Comparison of ENCODE assay signal across 13 cellular contexts in genomic region chr5:54295658-54296276, GRCh38. TPM values are rescaled to one million over a fixed set of nuclear protein-coding genes. Genes with fewer than 3 reads are reported as not detected.
DNase-seq lines count a peak whose midpoint lies in the region; ATAC-seq, FAIRE-seq and TF ChIP-seq lines count a peak whose summit lies in the region.
"Had no signal": no experiment of that assay in that cellular context is flagged by ENCODE, and none has a peak within 500 bp of the region (broad histone marks: within the 10 kb centered on the region; RNA-seq: fewer than 3 reads in every experiment).

No MANE protein-coding gene starts in this region.

- no TSS peak for BruUV-seq in HepG2 (replicated peaks; lab: Mats Ljungman, UMichigan)

- H3K79me2 ChIP-seq in HepG2 (ENCODE audit: insufficient read depth, low read length): no peaks in the 10 kb centered on the region

- 54% methylated on average over 8 of the region's 8 CpGs for WGBS in right lobe of liver (ENCODE audit: insufficient coverage, low coverage, low lambda C conversion rate, missing lambda C conversion rate)
- 69% methylated on average over 8 of the region's 8 CpGs for WGBS in HepG2 (ENCODE audit: low lambda C conversion rate)
- WGBS in gastroesophageal sphincter (ENCODE audit: low coverage in 1 of 2), 2 donors: 75 to 81% methylated on average over 8 of the region's 8 CpGs
- 66 to 83% methylated on average over 8 of the region's 8 CpGs for WGBS in esophagus squamous epithelium, 2 donors

- H3K4me3 ChIP-seq in right lobe of liver: no peak overlapping the region
- H3K4me3 ChIP-seq in HepG2 (replicated peaks in 1 of 3; ENCODE audit: insufficient read depth in 1 of 3, low read depth in 2 of 3, low read length in 3 of 3): no peak overlapping the region
- H3K4me3 ChIP-seq in gastroesophageal sphincter: no peak overlapping the region
- H3K4me3 ChIP-seq in esophagus squamous epithelium: no peak overlapping the region

- CTCF ChIA-PET in HepG2 (lab: Yijun Ruan, JAX; ENCODE audit: low intra/inter-chr PET ratio, low total read pairs): no interaction called here

- TF ChIP-seq CTCF in right lobe of liver (IDR thresholded peaks at IDR 0.05) (no peak), HepG2 (CRISPR knock-in tag; IDR thresholded peaks at IDR 0.05) (no peak), gastroesophageal sphincter (IDR thresholded peaks at IDR 0.05) (no peak), esophagus squamous epithelium (IDR thresholded peaks at IDR 0.05) (no peak)

- H3K9me3 ChIP-seq in right lobe of liver (no peaks in the 10 kb centered on the region), HepG2 (ENCODE audit: low read length) (no peaks in the 10 kb centered on the region), gastroesophageal sphincter (no peaks in the 10 kb centered on the region), esophagus squamous epithelium (no peaks in the 10 kb centered on the region)

- no peak overlapping the region for H3K4me2 ChIP-seq in HepG2 (ENCODE audit: low read depth, low read length)

- DNase-seq in right lobe of liver: no peak
- DNase-seq in HepG2 (ENCODE audit: low spot score): no peak
- DNase-seq in midbrain (lab: John Stamatoyannopoulos, UW): peak; percentile 41
- no peak for DNase-seq in OCI-M1 (lab: John Stamatoyannopoulos, UW)
- DNase-seq in HUDEP-2 (lab: John Stamatoyannopoulos, UW; ENCODE audit: unreplicated experiment in 76 of 76): no peak
- DNase-seq in esophagus squamous epithelium (lab: John Stamatoyannopoulos, UW): no peak
- no peak for DNase-seq in COR-L47 (lab: John Stamatoyannopoulos, UW)
- DNase-seq: activated CD8-positive, alpha-beta T cell treated with anti-CD3 and anti-CD28 coated beads for 36 hours; activated gamma-delta T cell treated with Interleukin-2 at 50 U/mL for 16 hours; HCEC 1CT; stimulated activated CD4-positive, alpha-beta T cell treated with anti-CD3 and anti-CD28 coated beads, Interleukin-12 subunit alpha, Interleukin-12 subunit beta, amount 100 ng/mL, for 4 hours had no signal

- H4K20me1 ChIP-seq in HepG2 (ENCODE audit: insufficient read depth, low read length): no peaks in the 10 kb centered on the region

- peak in 3 of 4 donors; percentile 29 to 53 (median 51) for ATAC-seq in right lobe of liver
- no peak for ATAC-seq in HepG2
- ATAC-seq in gastroesophageal sphincter: peak; percentile 43
- ATAC-seq: activated CD8-positive, alpha-beta T cell treated with anti-CD3 and anti-CD28 coated beads for 36 hours had no signal

- H3K9ac ChIP-seq in HepG2 (ENCODE audit: insufficient read depth, low read depth, low read length): no peak overlapping the region

- no peak overlapping the region for H2AFZ ChIP-seq in HepG2 (ENCODE audit: low read length)

- no peak overlapping the region for H3K27ac ChIP-seq in right lobe of liver
- H3K27ac ChIP-seq in HepG2 (ENCODE audit: extremely low read length, insufficient read depth, low read length): no peak overlapping the region
- no peak overlapping the region for H3K27ac ChIP-seq in gastroesophageal sphincter
- peak overlapping the region in 1 of 4 donors; percentile 14 for H3K27ac ChIP-seq in esophagus squamous epithelium

- peaks cover 0 to 9% (median 4%) of the 10 kb centered on the region in 4 donors for H3K4me1 ChIP-seq in right lobe of liver
- no peaks in the 10 kb centered on the region for H3K4me1 ChIP-seq in HepG2 (ENCODE audit: insufficient read depth, low read length)
- H3K4me1 ChIP-seq in gastroesophageal sphincter: peaks cover 0 to 20% (median 6%) of the 10 kb centered on the region in 3 donors
- peaks cover 0 to 60% (median 0%) of the 10 kb centered on the region in 3 donors for H3K4me1 ChIP-seq in esophagus squamous epithelium

- POLR2A ChIA-PET in HepG2 (lab: Yijun Ruan, JAX): no interaction called here

- TF ChIP-seq POLR2A in right lobe of liver (IDR thresholded peaks at IDR 0.05) (no peak), HepG2 (IDR thresholded peaks at IDR 0.05; ENCODE audit: insufficient read depth in 1 of 2, low read depth in 2 of 2, low read length in 2 of 2) (no peak), gastroesophageal sphincter (IDR thresholded peaks at IDR 0.05) (no peak), esophagus squamous epithelium (IDR thresholded peaks at IDR 0.05) (no peak)

- intact Hi-C loops in right lobe of liver (cut with DNase I): no loop called here
- intact Hi-C loops in HepG2 (cut with micrococcal nuclease; ENCODE audit: unreplicated experiment): no loop called here
- intact Hi-C loops in esophagus squamous epithelium (cut with DNase I): no loop called here

- in situ Hi-C loops in HepG2 (cut with HindIII; ENCODE audit: extremely low pct_ligation_motif_present, low pct_unique_long_range_greater_than_20kb): no loop called here

- TF ChIP-seq RAD21 in HepG2 (CRISPR knock-in tag; IDR thresholded peaks at IDR 0.05): no peak

- no peak for FAIRE-seq in HepG2 (lab: Jason Lieb, UNC)
- FAIRE-seq: GM12892 had no signal

- no peaks in the 10 kb centered on the region for H3K36me3 ChIP-seq in right lobe of liver
- H3K36me3 ChIP-seq in HepG2 (replicated peaks in 1 of 2; ENCODE audit: control insufficient read depth in 1 of 2, insufficient read depth in 2 of 2, low read length in 2 of 2): no peaks in the 10 kb centered on the region
- H3K36me3 ChIP-seq in gastroesophageal sphincter: no peaks in the 10 kb centered on the region
- H3K36me3 ChIP-seq in esophagus squamous epithelium: no peaks in the 10 kb centered on the region

- H3K27me3 ChIP-seq in right lobe of liver (no peaks in the 10 kb centered on the region), HepG2 (ENCODE audit: control insufficient read depth in 1 of 2, insufficient read depth in 2 of 2, low read length in 2 of 2) (no peaks in the 10 kb centered on the region), gastroesophageal sphincter (no peaks in the 10 kb centered on the region), esophagus squamous epithelium (no peaks in the 10 kb centered on the region)

- TF ChIP-seq EP300 in HepG2 (IDR thresholded peaks at IDR 0.05; ENCODE audit: low read depth in 2 of 2, low read length in 2 of 2): no peak
- no peak for TF ChIP-seq EP300 in HepG2 (CRISPR knock-in tag; IDR thresholded peaks at IDR 0.05; ENCODE audit: borderline replicate concordance)
- no peak for TF ChIP-seq EP300 in gastroesophageal sphincter (IDR thresholded peaks at IDR 0.05)

TF ChIP-seq in HepG2, 621 proteins besides CTCF, POLR2A, EP300 and RAD21:
- no peak for TF ChIP-seq ZBTB3 (CRISPR knock-in tag; IDR thresholded peaks at IDR 0.05; ENCODE audit: borderline replicate concordance, low read depth)
- TF ChIP-seq CEBPB (IDR thresholded peaks at IDR 0.05; ENCODE audit: borderline replicate concordance, low read depth, low read length): no peak
- TF ChIP-seq MATR3 (CRISPR knock-in tag; IDR thresholded peaks at IDR 0.05): no peak
- no peak for TF ChIP-seq RBM22 (optimal IDR thresholded peaks at IDR 0.05; ENCODE audit: low read length)
- TF ChIP-seq TEAD2 (CRISPR knock-in tag; IDR thresholded peaks at IDR 0.05): no peak
- no peak for TF ChIP-seq WIZ (CRISPR knock-in tag; IDR thresholded peaks at IDR 0.05)
- TF ChIP-seq SMAD1 (CRISPR knock-in tag; IDR thresholded peaks at IDR 0.05; ENCODE audit: borderline replicate concordance, low read depth): no peak
TF ChIP-seq in HepG2: peak in this region for 0.

RNA-seq across cellular contexts. Expression of gene ARL15, which starts 14.6 kb away (rescaled TPM):
- total RNA-seq in right lobe of liver (10 to 100 TPM in 2 of 6 experiments, 1 to 10 TPM in 4; 6.3 to 16.5 (median 9.6) TPM), HepG2 (2016; rRNA removed; fragmentation: Illumina TruSeq; extraction: Trizol) (7.7 and 11.5 TPM in 2 replicates), gastroesophageal sphincter (10 to 100 TPM; 10.6 to 24.0 (median 18.9) TPM), esophagus squamous epithelium (10 to 100 TPM in 2 of 4 donors, 1 to 10 TPM in 2; 8.5 to 19.1 (median 12.0) TPM)
- total RNA-seq in HepG2 (2016; cell fraction: cytosol; rRNA removed; fragmentation: Illumina TruSeq; extraction: Trizol; ENCODE audit: low read depth): 1.9 and 2.0 TPM in 2 replicates
- total RNA-seq in HepG2 (2016; cell fraction: insoluble cytoplasmic fraction; rRNA removed; fragmentation: Illumina TruSeq; extraction: Trizol): 9.2 and 12.1 TPM in 2 replicates
- 3.7 and 4.3 TPM in 2 replicates for total RNA-seq in HepG2 (2016; cell fraction: membrane; rRNA removed; fragmentation: Illumina TruSeq; extraction: Trizol)
- total RNA-seq in HepG2 (2016; cell fraction: nucleus; rRNA removed; fragmentation: Illumina TruSeq; extraction: Trizol): 23.1 and 24.2 TPM in 2 replicates
- 2.2 and 2.5 TPM in 2 replicates for polyA plus RNA-seq in HepG2 (2011; rRNA removed)
- 2.3 and 2.4 TPM in 2 replicates for polyA plus RNA-seq in HepG2 (2011; cell fraction: cytosol; rRNA removed)
- polyA plus RNA-seq in HepG2 (2011; cell fraction: nucleus; rRNA removed): 1.7 and 2.1 TPM in 2 replicates
- polyA plus RNA-seq in HepG2 (2012): 3.0 and 3.1 TPM in 2 replicates
- polyA plus RNA-seq in HepG2 (2016; cell fraction: cytosol; fragmentation: Illumina TruSeq; extraction: Trizol; ENCODE audit: low read depth): 0.65 and 0.67 TPM in 2 replicates
- polyA plus RNA-seq in HepG2 (2016; cell fraction: insoluble cytoplasmic fraction; fragmentation: Illumina TruSeq; extraction: Trizol; ENCODE audit: low read depth): 10.9 and 13.0 TPM in 2 replicates
- 1.6 and 2.5 TPM in 2 replicates for polyA plus RNA-seq in HepG2 (2016; cell fraction: membrane; fragmentation: Illumina TruSeq; extraction: Trizol; ENCODE audit: low read depth)
- polyA plus RNA-seq in HepG2 (2016; cell fraction: nucleus; fragmentation: Illumina TruSeq; extraction: Trizol; ENCODE audit: insufficient read depth, low read depth): 4.2 and 4.8 TPM in 2 replicates
- polyA minus RNA-seq in HepG2 (2011; rRNA and poly(A)+ RNA removed; ENCODE audit: low replicate concordance): 13.7 and 32.5 TPM in 2 replicates
- 4.5 and 9.4 TPM in 2 replicates for polyA minus RNA-seq in HepG2 (2011; cell fraction: cytosol; rRNA and poly(A)+ RNA removed)
- polyA minus RNA-seq in HepG2 (2011; cell fraction: nucleus; rRNA and poly(A)+ RNA removed): 35.5 and 38.8 TPM in 2 replicates
